Comparison of ENCODE assay signal across 9 cellular contexts in the genomic region with DNA sequence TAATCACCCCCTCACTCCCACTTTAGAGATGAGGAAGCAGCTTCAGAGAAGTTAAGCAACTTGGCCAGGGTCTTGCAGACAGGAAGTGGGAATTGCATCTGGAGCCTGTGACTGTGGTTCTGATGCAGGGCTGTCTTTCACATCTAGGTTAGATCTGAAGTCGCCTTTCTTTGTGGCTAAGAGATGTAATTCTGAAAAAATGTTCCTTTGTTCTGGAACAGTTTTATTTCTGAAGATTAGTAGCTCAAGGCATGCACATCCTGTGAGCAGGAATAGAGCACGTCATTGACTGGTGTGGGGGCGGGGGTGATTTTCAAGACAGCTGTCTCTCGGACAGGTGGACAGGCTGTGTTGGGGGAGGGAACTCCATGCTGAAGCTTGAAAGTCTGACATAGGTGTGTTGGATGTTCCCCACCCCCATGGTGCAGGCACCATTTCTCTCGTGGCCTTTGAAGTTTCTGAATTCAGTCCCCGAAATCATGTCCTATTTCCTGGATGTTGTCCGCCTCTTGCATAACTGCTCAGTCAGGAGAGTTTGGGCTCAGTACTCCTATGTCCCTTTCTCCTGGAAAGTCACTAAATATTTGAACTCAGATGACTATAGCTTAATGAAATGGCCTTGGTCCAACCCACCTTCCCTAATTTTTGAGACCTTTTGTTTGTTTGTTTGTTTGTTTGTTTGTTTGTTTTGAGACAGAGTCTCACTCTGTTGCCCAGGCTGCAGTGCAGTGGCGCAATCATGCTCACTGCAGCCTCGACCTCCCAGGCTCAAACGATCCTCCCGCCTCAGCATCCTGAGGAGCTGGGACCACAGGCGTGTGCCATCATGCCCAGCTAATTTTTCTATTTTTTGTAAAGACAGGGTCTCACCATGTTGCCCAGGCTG. TPM values are rescaled to one million over a fixed set of nuclear protein-coding genes. Genes with fewer than 3 reads are reported as not detected.
A peak's percentile ranks its signal among the peaks of the same experiment; 100 is the strongest.
DNase-seq lines count a peak whose midpoint lies in the region; ATAC-seq, FAIRE-seq and TF ChIP-seq lines count a peak whose summit lies in the region.
"Had no signal": no experiment of that assay in that cellular context is flagged by ENCODE, and none has a peak within 500 bp of the region (broad histone marks: within the 10 kb centered on the region; RNA-seq: fewer than 3 reads in every experiment).

No MANE protein-coding gene starts in this region.

- H3K4me3 Mint-ChIP-seq in HFFc6, result peak overlapping the region; percentile 36; the same call in 1 of the 2 replicates
- no peak overlapping the region for H3K4me3 Mint-ChIP-seq in activated CD8-positive, alpha-beta T cell treated with anti-CD3 and anti-CD28 coated beads for 36 hours

- H3K27me3 Mint-ChIP-seq in HFFc6 (ENCODE audit: insufficient read depth), result peaks cover 10% of the 10 kb centered on the region
- H3K27me3 Mint-ChIP-seq in activated CD8-positive, alpha-beta T cell treated with anti-CD3 and anti-CD28 coated beads for 36 hours, result no peaks in the 10 kb centered on the region

- no peak for TF ChIP-seq POLR2A in uterus (IDR thresholded peaks at IDR 0.05)

- peak overlapping the region; percentile 77 for H3K27ac Mint-ChIP-seq in HFFc6
- no peak overlapping the region for H3K27ac Mint-ChIP-seq in activated CD8-positive, alpha-beta T cell treated with anti-CD3 and anti-CD28 coated beads for 36 hours

- H4K20me1 ChIP-seq in keratinocyte (ENCODE audit: control insufficient read depth, extremely low read depth, insufficient read depth, low read length), result no peaks in the 10 kb centered on the region

- TF ChIP-seq CTCF in AG09309 (IDR thresholded peaks at IDR 0.05; ENCODE audit: control insufficient read depth, insufficient read depth, low read depth, low read length, missing control alignments), result no peak
- TF ChIP-seq CTCF in HFFc6 (IDR thresholded peaks at IDR 0.05), result no peak
- TF ChIP-seq CTCF in activated CD8-positive, alpha-beta T cell treated with anti-CD3 and anti-CD28 coated beads for 36 hours (IDR thresholded peaks at IDR 0.05), result no peak
- TF ChIP-seq CTCF in keratinocyte (optimal IDR thresholded peaks at IDR 0.05 in 1 of 3, IDR thresholded peaks at IDR 0.05 in 1 of 3, conservative IDR thresholded peaks at IDR 0.05 in 1 of 3; ENCODE audit: extremely low read depth in 1 of 3, insufficient read depth in 2 of 3, low read length in 3 of 3), result no peak
- TF ChIP-seq CTCF in upper lobe of right lung (IDR thresholded peaks at IDR 0.05), result no peak
- no peak for TF ChIP-seq CTCF in uterus (IDR thresholded peaks at IDR 0.05)

- H2AFZ ChIP-seq in keratinocyte (ENCODE audit: control insufficient read depth, low read length), result no peak overlapping the region

- intact Hi-C loops in activated CD8-positive, alpha-beta T cell treated with anti-CD3 and anti-CD28 coated beads for 36 hours (cut with micrococcal nuclease), result no loop called here
- intact Hi-C loops in upper lobe of right lung (cut with DNase I) (no loop called here), uterus (cut with DNase I; ENCODE audit: low total_unique reads) (no loop called here)

- no peaks in the 10 kb centered on the region for H3K36me3 Mint-ChIP-seq in HFFc6 (ENCODE audit: low read depth)
- no peaks in the 10 kb centered on the region for H3K36me3 Mint-ChIP-seq in activated CD8-positive, alpha-beta T cell treated with anti-CD3 and anti-CD28 coated beads for 36 hours (ENCODE audit: low read depth)

- peak overlapping the region; percentile 52 for H3K27ac ChIP-seq in keratinocyte (ENCODE audit: control insufficient read depth, insufficient read depth, low read length)
- H3K27ac ChIP-seq in upper lobe of right lung, result peak overlapping the region; percentile 36
- peak overlapping the region in 1 of 2 donors; percentile 10 for H3K27ac ChIP-seq in uterus

- H3K4me3 ChIP-seq in AG09309 (ENCODE audit: control insufficient read depth, low read depth, low read length) (no peak overlapping the region), keratinocyte (ENCODE audit: control insufficient read depth in 2 of 3, extremely low read depth in 1 of 3, insufficient read depth in 2 of 3, low read depth in 1 of 3, low read length in 3 of 3) (no peak overlapping the region), upper lobe of right lung (no peak overlapping the region), uterus (no peak overlapping the region)

- H3K4me1 Mint-ChIP-seq in HFFc6 (ENCODE audit: low read depth), result peaks cover 49% of the 10 kb centered on the region
- H3K4me1 Mint-ChIP-seq in activated CD8-positive, alpha-beta T cell treated with anti-CD3 and anti-CD28 coated beads for 36 hours (ENCODE audit: low read depth), result peaks cover 27% of the 10 kb centered on the region

- DNase-seq in AG09309 (ENCODE audit: low read depth) (peak; percentile 85), HFFc6 (peak; percentile 51), keratinocyte (ENCODE audit: low read depth, low spot score) (no peak), upper lobe of right lung (peak; percentile 41), uterus (no peak), HUDEP-2 (lab: John Stamatoyannopoulos, UW; ENCODE audit: unreplicated experiment in 76 of 76) (no peak)
- DNase-seq in activated CD8-positive, alpha-beta T cell treated with anti-CD3 and anti-CD28 coated beads for 36 hours, result peak; percentile 37
- no peak for DNase-seq in NK-92 treated with Interleukin-12 subunit alpha and Interleukin-12 subunit beta, amount 100 ng/mL, for 24 hours (lab: John Stamatoyannopoulos, UW)

- no peaks in the 10 kb centered on the region for H3K9me3 Mint-ChIP-seq in HFFc6
- no peaks in the 10 kb centered on the region for H3K9me3 Mint-ChIP-seq in activated CD8-positive, alpha-beta T cell treated with anti-CD3 and anti-CD28 coated beads for 36 hours

- ATAC-seq in activated CD8-positive, alpha-beta T cell treated with anti-CD3 and anti-CD28 coated beads for 36 hours, result peak; percentile 38
- peak; percentile 68 for ATAC-seq in upper lobe of right lung

- POLR2A ChIA-PET in activated CD8-positive, alpha-beta T cell treated with anti-CD3 and anti-CD28 coated beads for 36 hours (lab: Charles Lee), result interaction anchor here (0.7 to 4.4 kb wide), 3 partner anchors 11 to 28 kb away, joined by 3 to 33 read pairs (median 10); a partner anchor contains a TSS

- peak overlapping the region; percentile 34 for H3K4me2 ChIP-seq in keratinocyte (ENCODE audit: control insufficient read depth, extremely low read depth, insufficient read depth, low read depth, low read length)

- H3K27me3 ChIP-seq in keratinocyte (ENCODE audit: control insufficient read depth, extremely low read depth, insufficient read depth, low read length) (no peaks in the 10 kb centered on the region), upper lobe of right lung (no peaks in the 10 kb centered on the region), uterus (no peaks in the 10 kb centered on the region)

- H3K9me3 ChIP-seq in keratinocyte (ENCODE audit: control insufficient read depth, low read depth, low read length) (no peaks in the 10 kb centered on the region), upper lobe of right lung (no peaks in the 10 kb centered on the region), uterus (no peaks in the 10 kb centered on the region)

- H3K4me1 ChIP-seq in keratinocyte (ENCODE audit: control insufficient read depth, extremely low read depth, insufficient read depth, low read length), result peaks cover 52% of the 10 kb centered on the region
- peaks cover 49% of the 10 kb centered on the region for H3K4me1 ChIP-seq in upper lobe of right lung
- H3K4me1 ChIP-seq in uterus, result no peaks in the 10 kb centered on the region

- H3K79me2 ChIP-seq in keratinocyte (ENCODE audit: control insufficient read depth, insufficient read depth, low read length), result no peaks in the 10 kb centered on the region

- H3K36me3 ChIP-seq in keratinocyte (ENCODE audit: control insufficient read depth in 2 of 2, extremely low read depth in 1 of 2, insufficient read depth in 2 of 2, low read length in 2 of 2), result no peaks in the 10 kb centered on the region
- H3K36me3 ChIP-seq in upper lobe of right lung, result no peaks in the 10 kb centered on the region
- H3K36me3 ChIP-seq in uterus, result no peaks in the 10 kb centered on the region

- FAIRE-seq in keratinocyte (lab: Jason Lieb, UNC), result peak; percentile 91
- FAIRE-seq: colon had no signal

- CTCF ChIA-PET in activated CD8-positive, alpha-beta T cell treated with anti-CD3 and anti-CD28 coated beads for 36 hours (lab: Charles Lee), result interaction anchor here (1.2 to 2.7 kb wide), 4 partner anchors 10 to 173 kb away, joined by 3 to 14 read pairs (median 4); no protein-coding TSS in a partner anchor

- H3K9ac ChIP-seq in keratinocyte (ENCODE audit: control insufficient read depth, extremely low read depth, insufficient read depth, low read length), result no peak overlapping the region

- dilution Hi-C loops in keratinocyte (cut with MboI; ENCODE audit: extremely low pct_ligation_motif_present, low sequenced_read_pairs), result no loop called here

- no peaks in the 10 kb centered on the region for H3K9me1 ChIP-seq in keratinocyte (ENCODE audit: control insufficient read depth, extremely low read depth, insufficient read depth, low read length)

RNA-seq across cellular contexts. Expression of a gene that starts 21.0 kb away (rescaled TPM):
- 100 to 1,000 TPM in 3 of 6 experiments, 10 to 100 TPM in 3; 87.9 to 109 (median 96.9) TPM for total RNA-seq in HFFc6 (2021; fragmentation: NEBNext Ultra II Directional; extraction: Animal tissue kit (Norgen Biotek cat#: 25700))
- 100 to 1,000 TPM; 142 to 150 TPM for total RNA-seq in activated CD8-positive, alpha-beta T cell treated with anti-CD3 and anti-CD28 coated beads for 36 hours
- 138 to 183 TPM (median 151 TPM) in 3 replicates for polyA plus RNA-seq in keratinocyte
- 143 TPM for polyA plus RNA-seq in keratinocyte (2011; ENCODE audit: low read depth)
- 79.3 and 139 TPM in 2 replicates for polyA plus RNA-seq in keratinocyte (2011; cell fraction: cytosol; rRNA removed)
- polyA plus RNA-seq in keratinocyte (2011; cell fraction: nucleus; rRNA removed), result 164 and 170 TPM in 2 replicates
- polyA plus RNA-seq in keratinocyte (2012; ENCODE audit: low replicate concordance), result 62.1 and 175 TPM in 2 replicates
- 112 to 239 TPM (median 112 TPM) in 3 replicates for polyA minus RNA-seq in keratinocyte
- polyA minus RNA-seq in keratinocyte (2011; cell fraction: cytosol; rRNA and poly(A)+ RNA removed), result 124 TPM
- polyA minus RNA-seq in keratinocyte (2011; cell fraction: nucleus; rRNA and poly(A)+ RNA removed), result 115 and 183 TPM in 2 replicates
- total RNA-seq in upper lobe of right lung (223 TPM), uterus (100 to 1,000 TPM in 3 of 4 donors, 10 to 100 TPM in 1; 51.5 to 136 (median 112) TPM)

RNA-seq across cellular contexts. Expression of a gene that starts 45.9 kb away (rescaled TPM):
- total RNA-seq in HFFc6 (2021; fragmentation: NEBNext Ultra II Directional; extraction: Animal tissue kit (Norgen Biotek cat#: 25700)), result not detected
- not detected for total RNA-seq in activated CD8-positive, alpha-beta T cell treated with anti-CD3 and anti-CD28 coated beads for 36 hours
- polyA plus RNA-seq in keratinocyte, result 0.01 TPM in 1 of 3 replicates, not detected in the others
- polyA plus RNA-seq in keratinocyte (2011; ENCODE audit: low read depth), result not detected
- polyA plus RNA-seq in keratinocyte (2011; cell fraction: cytosol; rRNA removed), result 0.13 TPM in 1 of 2 replicates, not detected in the other
- polyA plus RNA-seq in keratinocyte (2011; cell fraction: nucleus; rRNA removed), result not detected in 2 replicates
- not detected in 2 replicates for polyA plus RNA-seq in keratinocyte (2012; ENCODE audit: low replicate concordance)
- polyA minus RNA-seq in keratinocyte, result 0.07 to 0.49 TPM in 2 of 3 replicates, not detected in the other
- polyA minus RNA-seq in keratinocyte (2011; cell fraction: cytosol; rRNA and poly(A)+ RNA removed), result 1.7 TPM
- 0.21 and 0.31 TPM in 2 replicates for polyA minus RNA-seq in keratinocyte (2011; cell fraction: nucleus; rRNA and poly(A)+ RNA removed)
- total RNA-seq in upper lobe of right lung, result not detected
- total RNA-seq in uterus, result under 1 TPM in 1 of 4 donors, not detected in 3; 0.14 TPM

RNA-seq across cellular contexts. Expression of a gene that starts 50.9 kb away (rescaled TPM):
- not detected for total RNA-seq in HFFc6 (2021; fragmentation: NEBNext Ultra II Directional; extraction: Animal tissue kit (Norgen Biotek cat#: 25700))
- not detected for total RNA-seq in activated CD8-positive, alpha-beta T cell treated with anti-CD3 and anti-CD28 coated beads for 36 hours
- polyA plus RNA-seq in keratinocyte, result not detected in 3 replicates
- not detected for polyA plus RNA-seq in keratinocyte (2011; ENCODE audit: low read depth)
- polyA plus RNA-seq in keratinocyte (2011; cell fraction: cytosol; rRNA removed), result not detected in 2 replicates
- polyA plus RNA-seq in keratinocyte (2011; cell fraction: nucleus; rRNA removed), result not detected in 2 replicates
- not detected in 2 replicates for polyA plus RNA-seq in keratinocyte (2012; ENCODE audit: low replicate concordance)
- not detected in 3 replicates for polyA minus RNA-seq in keratinocyte
- not detected for polyA minus RNA-seq in keratinocyte (2011; cell fraction: cytosol; rRNA and poly(A)+ RNA removed)
- polyA minus RNA-seq in keratinocyte (2011; cell fraction: nucleus; rRNA and poly(A)+ RNA removed), result not detected in 2 replicates
- total RNA-seq in upper lobe of right lung (1.9 TPM), uterus (1 to 10 TPM in 1 of 4 donors, under 1 TPM in 1, not detected in 2; 0.58 to 2.8 TPM)

Comparison
In these comparisons a context has a peak if more than half of its experiments do, and no peak if none do; other contexts are left out.
1. DNase-seq: peak in AG09309 (single experiment), HFFc6 (single experiment), activated CD8-positive, alpha-beta T cell treated with anti-CD3 and anti-CD28 coated beads for 36 hours (single experiment) and upper lobe of right lung (single experiment); none in keratinocyte (single experiment), NK-92 treated with Interleukin-12 subunit alpha and Interleukin-12 subunit beta, amount 100 ng/mL, for 24 hours (single experiment), uterus (0 of 2) and HUDEP-2 (0 of 76).